17 cellular contexts compared by ENCODE assay signal in the genomic region with DNA sequence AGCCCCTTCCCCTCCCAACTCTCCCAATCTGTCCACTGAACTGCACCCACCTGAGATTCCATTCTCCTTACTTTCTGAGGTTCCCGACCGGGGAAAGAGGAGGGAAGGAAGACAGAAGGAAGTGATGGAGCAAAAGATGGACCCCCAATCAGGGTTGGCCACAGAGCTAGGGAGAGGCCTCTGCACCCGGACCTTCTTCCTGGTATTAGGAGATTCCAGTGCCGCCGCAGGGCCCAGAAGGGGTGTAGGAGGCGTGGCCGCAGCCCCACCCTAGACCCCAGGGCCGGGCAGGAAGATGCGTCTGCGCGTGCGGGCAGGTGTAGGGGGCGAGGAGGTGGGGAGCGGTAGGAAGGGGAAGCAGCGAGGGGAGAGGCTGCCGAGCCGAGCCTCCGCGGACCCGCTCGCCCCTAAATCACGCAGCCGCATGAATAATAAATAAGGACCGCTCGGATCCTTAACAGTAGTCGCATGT.
DNase-seq lines count a peak whose midpoint lies in the region.
"Had no signal": no experiment of that assay in that cellular context is flagged by ENCODE, and none has a peak within 500 bp of the region (broad histone marks: within the 10 kb centered on the region; RNA-seq: fewer than 3 reads in every experiment).

No MANE protein-coding gene starts in this region.

- H2BK15ac ChIP-seq in neuronal stem cell (ENCODE audit: low read length), result no peak overlapping the region

- H2BK12ac ChIP-seq in neuronal stem cell (ENCODE audit: low read length), result peak overlapping the region; percentile 16

- no peaks in the 10 kb centered on the region for H3K79me1 ChIP-seq in neuronal stem cell (ENCODE audit: low read depth, low read length)

- H3K9ac ChIP-seq in BLaER1 (peak overlapping the region; percentile 62), HUES48 (ENCODE audit: low read depth, low read length) (no peak overlapping the region), neuronal stem cell (ENCODE audit: low read depth, low read length, poor library complexity) (no peak overlapping the region)

- H4K8ac ChIP-seq in neuronal stem cell (ENCODE audit: low read depth, low read length), result no peak overlapping the region

- peaks cover 10% of the 10 kb centered on the region for H3K9me3 ChIP-seq in BLaER1
- H3K9me3 ChIP-seq in HUES48 (ENCODE audit: control insufficient read depth, insufficient read depth, low read length), result no peaks in the 10 kb centered on the region
- H3K9me3 ChIP-seq in iPS DF 6.9 (ENCODE audit: control insufficient read depth, insufficient read depth, low read length), result no peaks in the 10 kb centered on the region
- H3K9me3 ChIP-seq in neuronal stem cell (replicated peaks in 1 of 2; ENCODE audit: control insufficient read depth in 2 of 2, insufficient read depth in 1 of 2, low read depth in 1 of 2, low read length in 2 of 2), result no peaks in the 10 kb centered on the region

- H3K18ac ChIP-seq in neuronal stem cell (ENCODE audit: low read length), result peak overlapping the region; percentile 27

- H4K91ac ChIP-seq in neuronal stem cell (ENCODE audit: low read depth, low read length, poor library complexity), result no peak overlapping the region

- H2AFZ ChIP-seq in neuronal stem cell (ENCODE audit: low read length), result peak overlapping the region; percentile 69

- H3K4ac ChIP-seq in neuronal stem cell (ENCODE audit: low read length), result no peak overlapping the region

- WGBS in iPS DF 6.9 (ENCODE audit: insufficient coverage, insufficient read length), result no CpG with 5 or more reads among the region's 26 CpGs
- WGBS in neuronal stem cell (ENCODE audit: extremely low coverage in 2 of 2, insufficient read length in 2 of 2, insufficient replicate concordance in 1 of 2), 2 donors, result no CpG with 5 or more reads among the region's 26 CpGs

- H3K27me3 ChIP-seq in BLaER1 (no peaks in the 10 kb centered on the region), HUES48 (ENCODE audit: control insufficient read depth, insufficient read depth, low read length) (peaks cover 13% of the 10 kb centered on the region), iPS DF 6.9 (ENCODE audit: control insufficient read depth, insufficient read depth, low read length) (no peaks in the 10 kb centered on the region), neuronal stem cell (ENCODE audit: control insufficient read depth in 3 of 3, insufficient read depth in 3 of 3, low read depth in 1 of 3, low read length in 3 of 3) (peaks cover 0 to 46% (median 0%) of the 10 kb centered on the region in 3 experiments)

- H3K4me1 ChIP-seq in BLaER1 (peaks cover 90% of the 10 kb centered on the region), HUES48 (ENCODE audit: control insufficient read depth, insufficient read depth, low read length) (0 out of 2 replicates have a peak, but pooled peaks cover 3% of the 10 kb centered on the region), iPS DF 6.9 (ENCODE audit: control insufficient read depth, insufficient read depth, low read length) (no peaks in the 10 kb centered on the region), neuronal stem cell (ENCODE audit: control insufficient read depth in 2 of 2, insufficient read depth in 1 of 2, low read depth in 1 of 2, low read length in 2 of 2) (no peaks in the 10 kb centered on the region)

- H3K4me3 ChIP-seq in BLaER1 (peak overlapping the region; percentile 62), HUES48 (ENCODE audit: low read depth, low read length) (peak overlapping the region; percentile 65), iPS DF 6.9 (ENCODE audit: low read length) (peak overlapping the region; percentile 31; the same call in 1 of the 2 replicates), neuronal stem cell (ENCODE audit: low read length in 2 of 2) (no peak overlapping the region)
- H3K4me3 ChIP-seq: K562 had no signal

- H3K27ac ChIP-seq in BLaER1 (peak overlapping the region; percentile 81), HUES48 (ENCODE audit: low read depth, low read length) (no peak overlapping the region), iPS DF 6.9 (ENCODE audit: low read length) (no peak overlapping the region), neuronal stem cell (replicated peaks; ENCODE audit: low read length) (no peak overlapping the region)
- H3K27ac ChIP-seq: HL-60 had no signal

- no peak overlapping the region for H2BK120ac ChIP-seq in neuronal stem cell (ENCODE audit: low read depth, low read length)

- DNase-seq in iPS DF 6.9 (ENCODE audit: low read depth, low spot score), result no peak
- no peak for DNase-seq in neuronal stem cell (ENCODE audit: low spot score)
- DNase-seq in SIG-M5 (lab: John Stamatoyannopoulos, UW), result no peak
- no peak for DNase-seq in LoVo (ENCODE audit: low spot score)
- no peak for DNase-seq in T-helper 2 cell
- no peak for DNase-seq in NCI-H524 treated with DMSO at 0.1 percent for 48 hours (lab: John Stamatoyannopoulos, UW)
- DNase-seq: AML-193; CD4-positive, alpha-beta T cell; DMS79; MV-4-11; NCI-H1417; NCI-H187 treated with DMSO at 0.1 percent for 48 hours; NK-92 treated with Interleukin-12 subunit alpha and Interleukin-12 subunit beta, amount 100 ng/mL, for 24 hours had no signal

- H3K14ac ChIP-seq in neuronal stem cell (ENCODE audit: low read length), result no peak overlapping the region

- H3K4me2 ChIP-seq in BLaER1 (peak overlapping the region; percentile 94), neuronal stem cell (ENCODE audit: insufficient read depth, low read length, poor library complexity, severe bottlenecking) (peak overlapping the region; percentile 30)

- no peak overlapping the region for H3K23ac ChIP-seq in neuronal stem cell (ENCODE audit: low read depth, low read length, poor library complexity)

- no peak overlapping the region for H2BK5ac ChIP-seq in neuronal stem cell (ENCODE audit: low read length)

- no peaks in the 10 kb centered on the region for H4K20me1 ChIP-seq in BLaER1

- no peaks in the 10 kb centered on the region for H3K36me3 ChIP-seq in BLaER1
- H3K36me3 ChIP-seq in HUES48 (ENCODE audit: control insufficient read depth, insufficient read depth, low read length), result no peaks in the 10 kb centered on the region
- no peaks in the 10 kb centered on the region for H3K36me3 ChIP-seq in iPS DF 6.9 (ENCODE audit: control insufficient read depth, insufficient read depth, low read length)
- H3K36me3 ChIP-seq in neuronal stem cell (replicated peaks in 1 of 2; ENCODE audit: control insufficient read depth in 2 of 2, insufficient read depth in 2 of 2, low read length in 2 of 2), result no peaks in the 10 kb centered on the region

- no peak overlapping the region for H2AK5ac ChIP-seq in neuronal stem cell (ENCODE audit: low read depth, low read length)

Comparison
In these comparisons a context has a peak if more than half of its experiments do, and no peak if none do; other contexts are left out.
1. H3K4me3 ChIP-seq: peak in BLaER1 (single experiment), HUES48 (single experiment) and iPS DF 6.9 (single experiment); none in neuronal stem cell (0 of 2).